ENCODE assay signal across 1 cellular context in the genomic region with DNA sequence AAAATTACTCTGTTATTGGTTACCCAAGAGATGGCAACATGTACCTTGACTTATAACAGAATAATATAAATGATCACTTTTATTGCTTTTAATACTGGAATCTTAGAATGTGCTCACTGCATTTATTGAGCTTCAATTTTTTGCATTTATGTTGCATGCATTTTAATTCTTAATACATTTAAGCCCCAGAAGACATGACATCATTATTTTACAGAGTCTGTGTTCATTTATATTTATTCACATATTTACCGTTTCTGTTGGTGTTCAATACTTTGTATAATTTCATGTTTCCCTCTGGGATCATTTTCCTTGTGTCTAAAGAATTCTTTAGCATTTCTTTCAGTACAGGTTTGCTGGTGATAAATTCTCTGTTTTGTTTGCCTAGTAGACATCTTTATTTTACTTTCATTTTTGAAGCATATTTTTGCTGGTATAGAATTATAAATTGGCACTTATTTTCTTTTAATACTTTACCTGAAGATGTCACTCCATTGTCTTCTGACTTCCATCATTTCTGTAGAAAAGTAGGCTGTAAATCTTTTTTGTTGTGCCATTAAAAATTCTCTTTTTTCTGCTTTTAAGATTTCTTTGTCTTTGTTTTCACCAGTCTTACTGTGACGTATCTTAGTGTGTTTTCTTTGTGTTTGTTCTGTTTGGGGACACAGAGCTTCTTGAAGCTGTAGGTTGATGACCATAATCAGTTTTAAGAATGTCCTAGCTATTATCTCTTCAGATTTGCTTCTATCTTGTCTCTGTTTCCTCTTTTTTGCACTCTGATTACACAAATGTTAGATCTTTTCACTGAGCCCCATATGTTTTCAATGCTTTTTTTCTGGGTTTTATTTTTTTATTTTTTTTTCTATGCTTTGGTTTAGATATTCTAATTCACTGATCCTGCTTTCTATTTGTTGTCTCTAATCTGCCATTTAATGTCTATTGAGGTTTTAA.
A peak's percentile ranks its signal among the peaks of the same experiment; 100 is the strongest.
TF ChIP-seq lines count a peak whose summit lies in the region.

No MANE protein-coding gene starts in this region.

TF ChIP-seq in K562, 482 proteins besides CTCF, POLR2A, EP300 and RAD21 (continued from another document and continues in another):
- TF ChIP-seq, protein P1, sequence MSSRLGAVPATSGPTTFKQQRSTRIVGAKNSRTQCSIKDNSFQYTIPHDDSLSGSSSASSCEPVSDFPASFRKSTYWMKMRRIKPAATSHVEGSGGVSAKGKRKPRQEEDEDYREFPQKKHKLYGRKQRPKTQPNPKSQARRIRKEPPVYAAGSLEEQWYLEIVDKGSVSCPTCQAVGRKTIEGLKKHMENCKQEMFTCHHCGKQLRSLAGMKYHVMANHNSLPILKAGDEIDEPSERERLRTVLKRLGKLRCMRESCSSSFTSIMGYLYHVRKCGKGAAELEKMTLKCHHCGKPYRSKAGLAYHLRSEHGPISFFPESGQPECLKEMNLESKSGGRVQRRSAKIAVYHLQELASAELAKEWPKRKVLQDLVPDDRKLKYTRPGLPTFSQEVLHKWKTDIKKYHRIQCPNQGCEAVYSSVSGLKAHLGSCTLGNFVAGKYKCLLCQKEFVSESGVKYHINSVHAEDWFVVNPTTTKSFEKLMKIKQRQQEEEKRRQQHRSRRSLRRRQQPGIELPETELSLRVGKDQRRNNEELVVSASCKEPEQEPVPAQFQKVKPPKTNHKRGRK (tag; IDR thresholded peaks at IDR 0.05), result peak; percentile 43; the same call in 1 of the 2 replicates
- TF ChIP-seq, protein P2, sequence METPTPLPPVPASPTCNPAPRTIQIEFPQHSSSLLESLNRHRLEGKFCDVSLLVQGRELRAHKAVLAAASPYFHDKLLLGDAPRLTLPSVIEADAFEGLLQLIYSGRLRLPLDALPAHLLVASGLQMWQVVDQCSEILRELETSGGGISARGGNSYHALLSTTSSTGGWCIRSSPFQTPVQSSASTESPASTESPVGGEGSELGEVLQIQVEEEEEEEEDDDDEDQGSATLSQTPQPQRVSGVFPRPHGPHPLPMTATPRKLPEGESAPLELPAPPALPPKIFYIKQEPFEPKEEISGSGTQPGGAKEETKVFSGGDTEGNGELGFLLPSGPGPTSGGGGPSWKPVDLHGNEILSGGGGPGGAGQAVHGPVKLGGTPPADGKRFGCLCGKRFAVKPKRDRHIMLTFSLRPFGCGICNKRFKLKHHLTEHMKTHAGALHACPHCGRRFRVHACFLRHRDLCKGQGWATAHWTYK (CRISPR knock-in tag; IDR thresholded peaks at IDR 0.05), result no peak
- no peak for TF ChIP-seq ZNF347 (CRISPR knock-in tag; IDR thresholded peaks at IDR 0.05; ENCODE audit: low read depth)
- no peak for TF ChIP-seq MTF1 (CRISPR knock-in tag; IDR thresholded peaks at IDR 0.05; ENCODE audit: borderline replicate concordance)
- peak; percentile 62; the same call in 1 of the 2 replicates for TF ChIP-seq MIER1 (IDR thresholded peaks at IDR 0.05; ENCODE audit: low read depth)
- TF ChIP-seq, protein P3, sequence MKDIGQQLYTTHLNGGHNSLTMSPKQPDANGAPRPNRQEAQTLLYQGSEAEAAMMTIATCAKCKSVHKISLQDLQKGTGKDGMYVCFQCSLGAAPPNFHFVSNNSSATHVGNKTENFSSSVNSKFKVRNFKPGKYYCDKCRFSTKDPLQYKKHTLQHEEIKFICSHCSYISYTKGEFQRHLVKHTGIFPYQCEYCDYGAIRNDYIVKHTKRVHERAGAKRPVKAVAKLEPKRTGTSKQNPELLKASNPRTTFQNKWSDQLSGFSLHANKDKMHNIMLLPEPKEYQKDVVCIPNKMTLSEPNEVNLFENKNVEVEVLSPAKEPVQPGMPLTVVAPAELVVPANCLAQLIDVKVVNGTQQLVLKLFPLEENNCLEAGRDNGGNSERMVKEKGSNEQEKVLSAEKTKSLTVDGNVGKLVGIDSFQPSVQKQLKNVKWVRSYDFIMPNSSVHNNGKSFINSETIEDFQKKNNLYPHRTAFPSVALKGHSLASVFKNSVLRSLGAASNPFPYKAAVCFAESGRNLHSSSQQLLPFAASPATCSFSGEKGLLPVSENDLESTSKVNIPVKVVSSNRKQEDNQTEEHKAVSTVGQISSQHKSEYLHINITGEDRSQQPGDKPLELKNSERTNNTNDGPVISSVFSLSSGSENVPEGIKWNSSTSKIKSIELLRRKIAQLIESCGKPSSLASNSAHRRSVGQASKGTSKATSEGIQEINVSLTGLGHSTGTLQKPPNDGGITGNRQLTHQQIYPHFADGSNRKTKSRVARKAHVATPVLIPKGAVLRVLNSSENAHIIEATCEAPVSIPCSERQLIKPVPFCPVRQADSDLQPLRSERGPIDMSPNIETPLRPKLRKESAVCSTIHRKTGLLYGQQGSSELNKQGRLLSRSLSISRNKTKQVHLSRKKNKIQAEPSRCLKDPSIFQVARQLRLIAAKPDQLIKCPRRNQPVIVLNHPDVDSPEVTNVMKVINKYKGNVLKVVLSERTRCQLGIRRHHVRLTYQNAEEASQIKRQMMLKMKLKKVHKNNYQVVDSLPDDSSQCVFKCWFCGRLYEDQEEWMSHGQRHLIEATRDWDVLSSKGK (CRISPR knock-in tag; IDR thresholded peaks at IDR 0.05), result no peak
- no peak for TF ChIP-seq POLR2AphosphoS5 (IDR thresholded peaks at IDR 0.05; ENCODE audit: control insufficient read depth, insufficient read depth, low read depth, low read length)
- TF ChIP-seq, protein P4, sequence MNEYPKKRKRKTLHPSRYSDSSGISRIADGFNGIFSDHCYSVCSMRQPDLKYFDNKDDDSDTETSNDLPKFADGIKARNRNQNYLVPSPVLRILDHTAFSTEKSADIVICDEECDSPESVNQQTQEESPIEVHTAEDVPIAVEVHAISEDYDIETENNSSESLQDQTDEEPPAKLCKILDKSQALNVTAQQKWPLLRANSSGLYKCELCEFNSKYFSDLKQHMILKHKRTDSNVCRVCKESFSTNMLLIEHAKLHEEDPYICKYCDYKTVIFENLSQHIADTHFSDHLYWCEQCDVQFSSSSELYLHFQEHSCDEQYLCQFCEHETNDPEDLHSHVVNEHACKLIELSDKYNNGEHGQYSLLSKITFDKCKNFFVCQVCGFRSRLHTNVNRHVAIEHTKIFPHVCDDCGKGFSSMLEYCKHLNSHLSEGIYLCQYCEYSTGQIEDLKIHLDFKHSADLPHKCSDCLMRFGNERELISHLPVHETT (CRISPR knock-in tag; conservative IDR thresholded peaks at IDR 0.05 in 1 of 2, IDR thresholded peaks at IDR 0.05 in 1 of 2), result no peak
- no peak for TF ChIP-seq ZNF830 (CRISPR knock-in tag; IDR thresholded peaks at IDR 0.05)
- no peak for TF ChIP-seq PURB (CRISPR knock-in tag; IDR thresholded peaks at IDR 0.05; ENCODE audit: low read depth)
- no peak for TF ChIP-seq ARHGAP35 (IDR thresholded peaks at IDR 0.05; ENCODE audit: partially characterized antibody)
- no peak for TF ChIP-seq SMARCE1 (IDR thresholded peaks at IDR 0.05)
- no peak for TF ChIP-seq DIDO1 (tag; IDR thresholded peaks at IDR 0.05; ENCODE audit: low read depth)
- no peak for TF ChIP-seq KAT8 (IDR thresholded peaks at IDR 0.05; ENCODE audit: low read depth)
- no peak for TF ChIP-seq TAF9B (IDR thresholded peaks at IDR 0.05; ENCODE audit: partially characterized antibody)
- 0 out of 2 replicates have a peak, but pooled peaks have one; percentile 24 for TF ChIP-seq ATF7 (IDR thresholded peaks at IDR 0.05)
- TF ChIP-seq CBX3 (IDR thresholded peaks at IDR 0.05; ENCODE audit: borderline replicate concordance in 1 of 2, low read length in 2 of 2), result peak in 1 of 2 experiments; percentile 99; a peak in 2 of 3 replicates
- TF ChIP-seq FIP1L1 (IDR thresholded peaks at IDR 0.05; ENCODE audit: low read depth, low read length, poor library complexity, severe bottlenecking), result no peak
- no peak for TF ChIP-seq SMARCB1 (IDR thresholded peaks at IDR 0.05; ENCODE audit: insufficient read length, low read depth)
- TF ChIP-seq NCOA6 (IDR thresholded peaks at IDR 0.05), result no peak
- TF ChIP-seq ATF1 (CRISPR knock-in tag; IDR thresholded peaks at IDR 0.05), result no peak
- TF ChIP-seq ATF1 (tag; IDR thresholded peaks at IDR 0.05), result no peak
- TF ChIP-seq CSDE1 (IDR thresholded peaks at IDR 0.05), result 0 out of 4 replicates have a peak, but pooled peaks of 1 of the 2 experiments have one; percentile 25
- no peak for TF ChIP-seq ZNF408 (CRISPR knock-in tag; IDR thresholded peaks at IDR 0.05; ENCODE audit: low read depth)
- TF ChIP-seq NELFE (IDR thresholded peaks at IDR 0.05; ENCODE audit: insufficient read depth, insufficient read length), result no peak
- TF ChIP-seq ZNF764 (CRISPR knock-in tag; IDR thresholded peaks at IDR 0.05; ENCODE audit: low read depth), result no peak
- TF ChIP-seq ARNT (IDR thresholded peaks at IDR 0.05), result no peak
- TF ChIP-seq ZEB2 (IDR thresholded peaks at IDR 0.05), result peak; percentile 68
- TF ChIP-seq, protein P5, sequence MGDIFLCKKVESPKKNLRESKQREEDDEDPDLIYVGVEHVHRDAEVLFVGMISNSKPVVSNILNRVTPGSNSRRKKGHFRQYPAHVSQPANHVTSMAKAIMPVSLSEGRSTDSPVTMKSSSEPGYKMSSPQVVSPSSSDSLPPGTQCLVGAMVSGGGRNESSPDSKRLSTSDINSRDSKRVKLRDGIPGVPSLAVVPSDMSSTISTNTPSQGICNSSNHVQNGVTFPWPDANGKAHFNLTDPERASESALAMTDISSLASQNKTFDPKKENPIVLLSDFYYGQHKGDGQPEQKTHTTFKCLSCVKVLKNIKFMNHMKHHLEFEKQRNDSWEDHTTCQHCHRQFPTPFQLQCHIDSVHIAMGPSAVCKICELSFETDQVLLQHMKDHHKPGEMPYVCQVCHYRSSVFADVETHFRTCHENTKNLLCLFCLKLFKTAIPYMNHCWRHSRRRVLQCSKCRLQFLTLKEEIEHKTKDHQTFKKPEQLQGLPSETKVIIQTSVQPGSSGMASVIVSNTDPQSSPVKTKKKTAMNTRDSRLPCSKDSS (IDR thresholded peaks at IDR 0.05; ENCODE audit: low read depth, partially characterized antibody), result peak; percentile 87
- TF ChIP-seq ILK (tag; IDR thresholded peaks at IDR 0.05; ENCODE audit: borderline replicate concordance, low read depth), result no peak
- TF ChIP-seq ZNF561 (CRISPR knock-in tag; conservative IDR thresholded peaks at IDR 0.05), result no peak
- TF ChIP-seq EHMT2 (IDR thresholded peaks at IDR 0.05), result peak; percentile 62
- no peak for TF ChIP-seq ZNF121 (CRISPR knock-in tag; conservative IDR thresholded peaks at IDR 0.05)
- TF ChIP-seq TRIM24 (IDR thresholded peaks at IDR 0.05), result peak; percentile 8 to 69; a peak in 2 of 4 replicates
- TF ChIP-seq HDAC1 (IDR thresholded peaks at IDR 0.05), result peak in 1 of 2 experiments; percentile 81; a peak in 1 of 4 replicates
- peak; percentile 84 for TF ChIP-seq CBX5 (IDR thresholded peaks at IDR 0.05; ENCODE audit: borderline replicate concordance, low read depth)
- TF ChIP-seq RCOR1 (IDR thresholded peaks at IDR 0.05; ENCODE audit: borderline replicate concordance in 1 of 2, low read depth in 2 of 2, low read length in 2 of 2), result no peak
- no peak for TF ChIP-seq ESRRB (CRISPR knock-in tag; IDR thresholded peaks at IDR 0.05; ENCODE audit: borderline replicate concordance)
